In the genomic region with DNA sequence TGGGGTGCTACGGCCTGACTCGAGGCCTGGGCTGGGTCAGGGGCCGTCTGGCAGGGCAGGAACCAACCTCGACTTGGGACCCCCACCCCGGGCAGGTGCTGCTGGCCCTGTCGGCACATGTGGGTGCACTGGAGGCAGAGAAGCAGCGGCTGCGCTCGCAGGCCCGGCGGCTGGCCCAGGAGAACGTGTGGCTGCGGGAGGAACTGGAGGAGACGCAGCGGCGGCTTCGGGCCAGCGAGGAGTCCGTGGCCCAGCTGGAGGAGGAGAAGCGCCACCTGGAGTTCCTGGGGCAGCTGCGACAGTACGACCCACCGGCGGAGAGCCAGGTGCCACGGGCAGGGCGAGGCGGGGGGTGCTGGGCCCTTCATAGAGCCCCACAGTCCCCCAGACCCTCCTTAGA, we compare ENCODE assay signal across 1 cellular context.
TF ChIP-seq lines count a peak whose summit lies in the region.

No MANE protein-coding gene starts in this region.

TF ChIP-seq in WTC11, 78 proteins besides CTCF, POLR2A, EP300 and RAD21:
- TF ChIP-seq SMAD3 (CRISPR knock-in tag; IDR thresholded peaks at IDR 0.05; ENCODE audit: borderline replicate concordance) (no peak), HMGA2 (CRISPR knock-in tag; IDR thresholded peaks at IDR 0.05) (no peak), CREM (CRISPR knock-in tag; IDR thresholded peaks at IDR 0.05) (no peak), KAT7 (CRISPR knock-in tag; IDR thresholded peaks at IDR 0.05; ENCODE audit: borderline replicate concordance) (no peak), RORB (CRISPR knock-in tag; IDR thresholded peaks at IDR 0.05) (no peak), ZNF138 (CRISPR knock-in tag; conservative IDR thresholded peaks at IDR 0.05) (no peak), PRRX2 (CRISPR knock-in tag; IDR thresholded peaks at IDR 0.05) (no peak)
- TF ChIP-seq, protein P1, sequence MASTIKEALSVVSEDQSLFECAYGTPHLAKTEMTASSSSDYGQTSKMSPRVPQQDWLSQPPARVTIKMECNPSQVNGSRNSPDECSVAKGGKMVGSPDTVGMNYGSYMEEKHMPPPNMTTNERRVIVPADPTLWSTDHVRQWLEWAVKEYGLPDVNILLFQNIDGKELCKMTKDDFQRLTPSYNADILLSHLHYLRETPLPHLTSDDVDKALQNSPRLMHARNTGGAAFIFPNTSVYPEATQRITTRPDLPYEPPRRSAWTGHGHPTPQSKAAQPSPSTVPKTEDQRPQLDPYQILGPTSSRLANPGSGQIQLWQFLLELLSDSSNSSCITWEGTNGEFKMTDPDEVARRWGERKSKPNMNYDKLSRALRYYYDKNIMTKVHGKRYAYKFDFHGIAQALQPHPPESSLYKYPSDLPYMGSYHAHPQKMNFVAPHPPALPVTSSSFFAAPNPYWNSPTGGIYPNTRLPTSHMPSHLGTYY (CRISPR knock-in tag; IDR thresholded peaks at IDR 0.05): no peak
- TF ChIP-seq, protein P2, sequence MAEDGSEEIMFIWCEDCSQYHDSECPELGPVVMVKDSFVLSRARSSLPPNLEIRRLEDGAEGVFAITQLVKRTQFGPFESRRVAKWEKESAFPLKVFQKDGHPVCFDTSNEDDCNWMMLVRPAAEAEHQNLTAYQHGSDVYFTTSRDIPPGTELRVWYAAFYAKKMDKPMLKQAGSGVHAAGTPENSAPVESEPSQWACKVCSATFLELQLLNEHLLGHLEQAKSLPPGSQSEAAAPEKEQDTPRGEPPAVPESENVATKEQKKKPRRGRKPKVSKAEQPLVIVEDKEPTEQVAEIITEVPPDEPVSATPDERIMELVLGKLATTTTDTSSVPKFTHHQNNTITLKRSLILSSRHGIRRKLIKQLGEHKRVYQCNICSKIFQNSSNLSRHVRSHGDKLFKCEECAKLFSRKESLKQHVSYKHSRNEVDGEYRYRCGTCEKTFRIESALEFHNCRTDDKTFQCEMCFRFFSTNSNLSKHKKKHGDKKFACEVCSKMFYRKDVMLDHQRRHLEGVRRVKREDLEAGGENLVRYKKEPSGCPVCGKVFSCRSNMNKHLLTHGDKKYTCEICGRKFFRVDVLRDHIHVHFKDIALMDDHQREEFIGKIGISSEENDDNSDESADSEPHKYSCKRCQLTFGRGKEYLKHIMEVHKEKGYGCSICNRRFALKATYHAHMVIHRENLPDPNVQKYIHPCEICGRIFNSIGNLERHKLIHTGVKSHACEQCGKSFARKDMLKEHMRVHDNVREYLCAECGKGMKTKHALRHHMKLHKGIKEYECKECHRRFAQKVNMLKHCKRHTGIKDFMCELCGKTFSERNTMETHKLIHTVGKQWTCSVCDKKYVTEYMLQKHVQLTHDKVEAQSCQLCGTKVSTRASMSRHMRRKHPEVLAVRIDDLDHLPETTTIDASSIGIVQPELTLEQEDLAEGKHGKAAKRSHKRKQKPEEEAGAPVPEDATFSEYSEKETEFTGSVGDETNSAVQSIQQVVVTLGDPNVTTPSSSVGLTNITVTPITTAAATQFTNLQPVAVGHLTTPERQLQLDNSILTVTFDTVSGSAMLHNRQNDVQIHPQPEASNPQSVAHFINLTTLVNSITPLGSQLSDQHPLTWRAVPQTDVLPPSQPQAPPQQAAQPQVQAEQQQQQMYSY (CRISPR knock-in tag; IDR thresholded peaks at IDR 0.05): no peak
- TF ChIP-seq, protein P3, sequence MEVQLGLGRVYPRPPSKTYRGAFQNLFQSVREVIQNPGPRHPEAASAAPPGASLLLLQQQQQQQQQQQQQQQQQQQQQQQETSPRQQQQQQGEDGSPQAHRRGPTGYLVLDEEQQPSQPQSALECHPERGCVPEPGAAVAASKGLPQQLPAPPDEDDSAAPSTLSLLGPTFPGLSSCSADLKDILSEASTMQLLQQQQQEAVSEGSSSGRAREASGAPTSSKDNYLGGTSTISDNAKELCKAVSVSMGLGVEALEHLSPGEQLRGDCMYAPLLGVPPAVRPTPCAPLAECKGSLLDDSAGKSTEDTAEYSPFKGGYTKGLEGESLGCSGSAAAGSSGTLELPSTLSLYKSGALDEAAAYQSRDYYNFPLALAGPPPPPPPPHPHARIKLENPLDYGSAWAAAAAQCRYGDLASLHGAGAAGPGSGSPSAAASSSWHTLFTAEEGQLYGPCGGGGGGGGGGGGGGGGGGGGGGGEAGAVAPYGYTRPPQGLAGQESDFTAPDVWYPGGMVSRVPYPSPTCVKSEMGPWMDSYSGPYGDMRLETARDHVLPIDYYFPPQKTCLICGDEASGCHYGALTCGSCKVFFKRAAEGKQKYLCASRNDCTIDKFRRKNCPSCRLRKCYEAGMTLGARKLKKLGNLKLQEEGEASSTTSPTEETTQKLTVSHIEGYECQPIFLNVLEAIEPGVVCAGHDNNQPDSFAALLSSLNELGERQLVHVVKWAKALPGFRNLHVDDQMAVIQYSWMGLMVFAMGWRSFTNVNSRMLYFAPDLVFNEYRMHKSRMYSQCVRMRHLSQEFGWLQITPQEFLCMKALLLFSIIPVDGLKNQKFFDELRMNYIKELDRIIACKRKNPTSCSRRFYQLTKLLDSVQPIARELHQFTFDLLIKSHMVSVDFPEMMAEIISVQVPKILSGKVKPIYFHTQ (CRISPR knock-in tag; IDR thresholded peaks at IDR 0.05): no peak
- TF ChIP-seq, protein P4, sequence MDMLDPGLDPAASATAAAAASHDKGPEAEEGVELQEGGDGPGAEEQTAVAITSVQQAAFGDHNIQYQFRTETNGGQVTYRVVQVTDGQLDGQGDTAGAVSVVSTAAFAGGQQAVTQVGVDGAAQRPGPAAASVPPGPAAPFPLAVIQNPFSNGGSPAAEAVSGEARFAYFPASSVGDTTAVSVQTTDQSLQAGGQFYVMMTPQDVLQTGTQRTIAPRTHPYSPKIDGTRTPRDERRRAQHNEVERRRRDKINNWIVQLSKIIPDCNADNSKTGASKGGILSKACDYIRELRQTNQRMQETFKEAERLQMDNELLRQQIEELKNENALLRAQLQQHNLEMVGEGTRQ (CRISPR knock-in tag; IDR thresholded peaks at IDR 0.05): no peak
- TF ChIP-seq, protein P5, sequence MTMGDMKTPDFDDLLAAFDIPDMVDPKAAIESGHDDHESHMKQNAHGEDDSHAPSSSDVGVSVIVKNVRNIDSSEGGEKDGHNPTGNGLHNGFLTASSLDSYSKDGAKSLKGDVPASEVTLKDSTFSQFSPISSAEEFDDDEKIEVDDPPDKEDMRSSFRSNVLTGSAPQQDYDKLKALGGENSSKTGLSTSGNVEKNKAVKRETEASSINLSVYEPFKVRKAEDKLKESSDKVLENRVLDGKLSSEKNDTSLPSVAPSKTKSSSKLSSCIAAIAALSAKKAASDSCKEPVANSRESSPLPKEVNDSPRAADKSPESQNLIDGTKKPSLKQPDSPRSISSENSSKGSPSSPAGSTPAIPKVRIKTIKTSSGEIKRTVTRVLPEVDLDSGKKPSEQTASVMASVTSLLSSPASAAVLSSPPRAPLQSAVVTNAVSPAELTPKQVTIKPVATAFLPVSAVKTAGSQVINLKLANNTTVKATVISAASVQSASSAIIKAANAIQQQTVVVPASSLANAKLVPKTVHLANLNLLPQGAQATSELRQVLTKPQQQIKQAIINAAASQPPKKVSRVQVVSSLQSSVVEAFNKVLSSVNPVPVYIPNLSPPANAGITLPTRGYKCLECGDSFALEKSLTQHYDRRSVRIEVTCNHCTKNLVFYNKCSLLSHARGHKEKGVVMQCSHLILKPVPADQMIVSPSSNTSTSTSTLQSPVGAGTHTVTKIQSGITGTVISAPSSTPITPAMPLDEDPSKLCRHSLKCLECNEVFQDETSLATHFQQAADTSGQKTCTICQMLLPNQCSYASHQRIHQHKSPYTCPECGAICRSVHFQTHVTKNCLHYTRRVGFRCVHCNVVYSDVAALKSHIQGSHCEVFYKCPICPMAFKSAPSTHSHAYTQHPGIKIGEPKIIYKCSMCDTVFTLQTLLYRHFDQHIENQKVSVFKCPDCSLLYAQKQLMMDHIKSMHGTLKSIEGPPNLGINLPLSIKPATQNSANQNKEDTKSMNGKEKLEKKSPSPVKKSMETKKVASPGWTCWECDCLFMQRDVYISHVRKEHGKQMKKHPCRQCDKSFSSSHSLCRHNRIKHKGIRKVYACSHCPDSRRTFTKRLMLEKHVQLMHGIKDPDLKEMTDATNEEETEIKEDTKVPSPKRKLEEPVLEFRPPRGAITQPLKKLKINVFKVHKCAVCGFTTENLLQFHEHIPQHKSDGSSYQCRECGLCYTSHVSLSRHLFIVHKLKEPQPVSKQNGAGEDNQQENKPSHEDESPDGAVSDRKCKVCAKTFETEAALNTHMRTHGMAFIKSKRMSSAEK (CRISPR knock-in tag; IDR thresholded peaks at IDR 0.05; ENCODE audit: borderline replicate concordance): no peak
- TF ChIP-seq, protein P6, sequence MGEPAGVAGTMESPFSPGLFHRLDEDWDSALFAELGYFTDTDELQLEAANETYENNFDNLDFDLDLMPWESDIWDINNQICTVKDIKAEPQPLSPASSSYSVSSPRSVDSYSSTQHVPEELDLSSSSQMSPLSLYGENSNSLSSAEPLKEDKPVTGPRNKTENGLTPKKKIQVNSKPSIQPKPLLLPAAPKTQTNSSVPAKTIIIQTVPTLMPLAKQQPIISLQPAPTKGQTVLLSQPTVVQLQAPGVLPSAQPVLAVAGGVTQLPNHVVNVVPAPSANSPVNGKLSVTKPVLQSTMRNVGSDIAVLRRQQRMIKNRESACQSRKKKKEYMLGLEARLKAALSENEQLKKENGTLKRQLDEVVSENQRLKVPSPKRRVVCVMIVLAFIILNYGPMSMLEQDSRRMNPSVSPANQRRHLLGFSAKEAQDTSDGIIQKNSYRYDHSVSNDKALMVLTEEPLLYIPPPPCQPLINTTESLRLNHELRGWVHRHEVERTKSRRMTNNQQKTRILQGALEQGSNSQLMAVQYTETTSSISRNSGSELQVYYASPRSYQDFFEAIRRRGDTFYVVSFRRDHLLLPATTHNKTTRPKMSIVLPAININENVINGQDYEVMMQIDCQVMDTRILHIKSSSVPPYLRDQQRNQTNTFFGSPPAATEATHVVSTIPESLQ (CRISPR knock-in tag; IDR thresholded peaks at IDR 0.05): no peak
